3 cellular contexts compared by ENCODE assay signal in the genomic region with DNA sequence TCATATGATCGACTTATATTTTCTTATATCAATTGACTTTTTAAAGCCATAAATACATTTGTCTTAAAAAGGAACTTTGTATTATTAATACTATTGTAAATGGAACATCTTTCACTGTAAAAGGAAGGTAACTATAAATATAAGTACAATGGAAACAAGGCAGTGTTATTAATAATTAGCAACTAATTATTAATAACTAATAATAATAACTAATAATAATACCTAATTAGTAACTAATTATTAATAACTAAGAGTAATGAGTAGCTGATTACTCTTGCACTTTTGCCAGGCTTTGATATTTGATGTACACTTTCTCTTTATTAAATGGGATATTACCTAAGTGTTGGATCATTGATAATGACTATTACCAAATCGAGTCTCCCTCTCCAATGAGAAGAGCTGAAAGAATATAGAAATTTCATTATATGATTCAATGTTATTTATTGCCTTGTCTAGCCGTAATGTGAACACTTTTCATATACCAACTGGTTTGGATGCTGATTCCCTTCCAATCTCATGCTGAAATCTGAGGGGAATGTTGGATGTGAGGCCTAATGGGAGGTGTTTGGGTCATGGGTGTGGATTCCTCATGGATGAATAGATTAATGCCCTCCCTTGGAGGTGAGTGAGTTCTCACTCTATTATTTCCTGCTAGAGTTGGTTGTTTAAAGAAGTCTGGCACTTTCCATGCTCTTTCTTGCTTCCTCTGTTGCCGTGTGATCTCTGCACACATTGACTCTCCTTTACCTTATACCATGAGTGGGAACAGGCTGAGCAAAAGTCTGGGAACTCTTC.
A peak's percentile ranks its signal among the peaks of the same experiment; 100 is the strongest.
TF ChIP-seq lines count a peak whose summit lies in the region.

No MANE protein-coding gene starts in this region.

TF ChIP-seq in IMR-90, 13 proteins besides CTCF, POLR2A, EP300 and RAD21:
- TF ChIP-seq MAFK (IDR thresholded peaks at IDR 0.05; ENCODE audit: low read depth, low read length) = no peak
- TF ChIP-seq MAZ (IDR thresholded peaks at IDR 0.05; ENCODE audit: borderline replicate concordance, low read depth, low read length) = no peak
- TF ChIP-seq, protein P1, sequence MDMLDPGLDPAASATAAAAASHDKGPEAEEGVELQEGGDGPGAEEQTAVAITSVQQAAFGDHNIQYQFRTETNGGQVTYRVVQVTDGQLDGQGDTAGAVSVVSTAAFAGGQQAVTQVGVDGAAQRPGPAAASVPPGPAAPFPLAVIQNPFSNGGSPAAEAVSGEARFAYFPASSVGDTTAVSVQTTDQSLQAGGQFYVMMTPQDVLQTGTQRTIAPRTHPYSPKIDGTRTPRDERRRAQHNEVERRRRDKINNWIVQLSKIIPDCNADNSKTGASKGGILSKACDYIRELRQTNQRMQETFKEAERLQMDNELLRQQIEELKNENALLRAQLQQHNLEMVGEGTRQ (IDR thresholded peaks at IDR 0.05; ENCODE audit: low read depth, low read length) = no peak
- TF ChIP-seq, protein P2, sequence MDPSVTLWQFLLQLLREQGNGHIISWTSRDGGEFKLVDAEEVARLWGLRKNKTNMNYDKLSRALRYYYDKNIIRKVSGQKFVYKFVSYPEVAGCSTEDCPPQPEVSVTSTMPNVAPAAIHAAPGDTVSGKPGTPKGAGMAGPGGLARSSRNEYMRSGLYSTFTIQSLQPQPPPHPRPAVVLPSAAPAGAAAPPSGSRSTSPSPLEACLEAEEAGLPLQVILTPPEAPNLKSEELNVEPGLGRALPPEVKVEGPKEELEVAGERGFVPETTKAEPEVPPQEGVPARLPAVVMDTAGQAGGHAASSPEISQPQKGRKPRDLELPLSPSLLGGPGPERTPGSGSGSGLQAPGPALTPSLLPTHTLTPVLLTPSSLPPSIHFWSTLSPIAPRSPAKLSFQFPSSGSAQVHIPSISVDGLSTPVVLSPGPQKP (IDR thresholded peaks at IDR 0.05; ENCODE audit: borderline replicate concordance, low read depth, low read length) = no peak
- no peak for TF ChIP-seq FOS (IDR thresholded peaks at IDR 0.05; ENCODE audit: low read depth, low read length)
- no peak for TF ChIP-seq SMC3 (IDR thresholded peaks at IDR 0.05; ENCODE audit: low read depth, low read length)
- TF ChIP-seq RFX5 (IDR thresholded peaks at IDR 0.05; ENCODE audit: low read depth, low read length) = no peak
- no peak for TF ChIP-seq NFE2L2 (IDR thresholded peaks at IDR 0.05; ENCODE audit: low read depth, low read length)

TF ChIP-seq in K562, 482 proteins besides CTCF, POLR2A, EP300 and RAD21:
- no peak for TF ChIP-seq ZNF583 (CRISPR knock-in tag; IDR thresholded peaks at IDR 0.05)
- TF ChIP-seq MCM7 (IDR thresholded peaks at IDR 0.05) = peak in 1 of 2 experiments; percentile 72; a peak in 1 of 4 replicates
- no peak for TF ChIP-seq ZNF445 (CRISPR knock-in tag; IDR thresholded peaks at IDR 0.05; ENCODE audit: low read depth)
- TF ChIP-seq ZNF274 (IDR thresholded peaks at IDR 0.05; ENCODE audit: borderline replicate concordance, low read depth, low read length) = no peak
- TF ChIP-seq, protein P3, sequence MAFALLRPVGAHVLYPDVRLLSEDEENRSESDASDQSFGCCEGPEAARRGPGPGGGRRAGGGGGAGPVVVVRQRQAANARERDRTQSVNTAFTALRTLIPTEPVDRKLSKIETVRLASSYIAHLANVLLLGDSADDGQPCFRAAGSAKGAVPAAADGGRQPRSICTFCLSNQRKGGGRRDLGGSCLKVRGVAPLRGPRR (CRISPR knock-in tag; IDR thresholded peaks at IDR 0.05) = no peak
- no peak for TF ChIP-seq ZNF696 (CRISPR knock-in tag; conservative IDR thresholded peaks at IDR 0.05)
- peak; percentile 97 for TF ChIP-seq DACH1 (IDR thresholded peaks at IDR 0.05; ENCODE audit: partially characterized antibody)
- TF ChIP-seq BRF1 (IDR thresholded peaks at IDR 0.05; ENCODE audit: borderline replicate concordance, extremely low read depth, insufficient read length) = no peak

TF ChIP-seq in HepG2, 621 proteins besides CTCF, POLR2A, EP300 and RAD21:
- TF ChIP-seq ARNT (IDR thresholded peaks at IDR 0.05) = no peak
- no peak for TF ChIP-seq EEA1 (CRISPR knock-in tag; IDR thresholded peaks at IDR 0.05; ENCODE audit: borderline replicate concordance)
- TF ChIP-seq, protein P4, sequence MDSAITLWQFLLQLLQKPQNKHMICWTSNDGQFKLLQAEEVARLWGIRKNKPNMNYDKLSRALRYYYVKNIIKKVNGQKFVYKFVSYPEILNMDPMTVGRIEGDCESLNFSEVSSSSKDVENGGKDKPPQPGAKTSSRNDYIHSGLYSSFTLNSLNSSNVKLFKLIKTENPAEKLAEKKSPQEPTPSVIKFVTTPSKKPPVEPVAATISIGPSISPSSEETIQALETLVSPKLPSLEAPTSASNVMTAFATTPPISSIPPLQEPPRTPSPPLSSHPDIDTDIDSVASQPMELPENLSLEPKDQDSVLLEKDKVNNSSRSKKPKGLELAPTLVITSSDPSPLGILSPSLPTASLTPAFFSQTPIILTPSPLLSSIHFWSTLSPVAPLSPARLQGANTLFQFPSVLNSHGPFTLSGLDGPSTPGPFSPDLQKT (CRISPR knock-in tag; IDR thresholded peaks at IDR 0.05; ENCODE audit: borderline replicate concordance) = no peak
- TF ChIP-seq ZNF775 (CRISPR knock-in tag; IDR thresholded peaks at IDR 0.05; ENCODE audit: borderline replicate concordance) = no peak
- TF ChIP-seq, protein P5, sequence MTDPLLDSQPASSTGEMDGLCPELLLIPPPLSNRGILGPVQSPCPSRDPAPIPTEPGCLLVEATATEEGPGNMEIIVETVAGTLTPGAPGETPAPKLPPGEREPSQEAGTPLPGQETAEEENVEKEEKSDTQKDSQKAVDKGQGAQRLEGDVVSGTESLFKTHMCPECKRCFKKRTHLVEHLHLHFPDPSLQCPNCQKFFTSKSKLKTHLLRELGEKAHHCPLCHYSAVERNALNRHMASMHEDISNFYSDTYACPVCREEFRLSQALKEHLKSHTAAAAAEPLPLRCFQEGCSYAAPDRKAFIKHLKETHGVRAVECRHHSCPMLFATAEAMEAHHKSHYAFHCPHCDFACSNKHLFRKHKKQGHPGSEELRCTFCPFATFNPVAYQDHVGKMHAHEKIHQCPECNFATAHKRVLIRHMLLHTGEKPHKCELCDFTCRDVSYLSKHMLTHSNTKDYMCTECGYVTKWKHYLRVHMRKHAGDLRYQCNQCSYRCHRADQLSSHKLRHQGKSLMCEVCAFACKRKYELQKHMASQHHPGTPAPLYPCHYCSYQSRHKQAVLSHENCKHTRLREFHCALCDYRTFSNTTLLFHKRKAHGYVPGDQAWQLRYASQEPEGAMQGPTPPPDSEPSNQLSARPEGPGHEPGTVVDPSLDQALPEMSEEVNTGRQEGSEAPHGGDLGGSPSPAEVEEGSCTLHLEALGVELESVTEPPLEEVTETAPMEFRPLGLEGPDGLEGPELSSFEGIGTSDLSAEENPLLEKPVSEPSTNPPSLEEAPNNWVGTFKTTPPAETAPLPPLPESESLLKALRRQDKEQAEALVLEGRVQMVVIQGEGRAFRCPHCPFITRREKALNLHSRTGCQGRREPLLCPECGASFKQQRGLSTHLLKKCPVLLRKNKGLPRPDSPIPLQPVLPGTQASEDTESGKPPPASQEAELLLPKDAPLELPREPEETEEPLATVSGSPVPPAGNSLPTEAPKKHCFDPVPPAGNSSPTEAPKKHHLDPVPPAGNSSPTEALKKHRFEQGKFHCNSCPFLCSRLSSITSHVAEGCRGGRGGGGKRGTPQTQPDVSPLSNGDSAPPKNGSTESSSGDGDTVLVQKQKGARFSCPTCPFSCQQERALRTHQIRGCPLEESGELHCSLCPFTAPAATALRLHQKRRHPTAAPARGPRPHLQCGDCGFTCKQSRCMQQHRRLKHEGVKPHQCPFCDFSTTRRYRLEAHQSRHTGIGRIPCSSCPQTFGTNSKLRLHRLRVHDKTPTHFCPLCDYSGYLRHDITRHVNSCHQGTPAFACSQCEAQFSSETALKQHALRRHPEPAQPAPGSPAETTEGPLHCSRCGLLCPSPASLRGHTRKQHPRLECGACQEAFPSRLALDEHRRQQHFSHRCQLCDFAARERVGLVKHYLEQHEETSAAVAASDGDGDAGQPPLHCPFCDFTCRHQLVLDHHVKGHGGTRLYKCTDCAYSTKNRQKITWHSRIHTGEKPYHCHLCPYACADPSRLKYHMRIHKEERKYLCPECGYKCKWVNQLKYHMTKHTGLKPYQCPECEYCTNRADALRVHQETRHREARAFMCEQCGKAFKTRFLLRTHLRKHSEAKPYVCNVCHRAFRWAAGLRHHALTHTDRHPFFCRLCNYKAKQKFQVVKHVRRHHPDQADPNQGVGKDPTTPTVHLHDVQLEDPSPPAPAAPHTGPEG (CRISPR knock-in tag; IDR thresholded peaks at IDR 0.05) = no peak
